8 cellular contexts compared by ENCODE assay signal in the genomic region with DNA sequence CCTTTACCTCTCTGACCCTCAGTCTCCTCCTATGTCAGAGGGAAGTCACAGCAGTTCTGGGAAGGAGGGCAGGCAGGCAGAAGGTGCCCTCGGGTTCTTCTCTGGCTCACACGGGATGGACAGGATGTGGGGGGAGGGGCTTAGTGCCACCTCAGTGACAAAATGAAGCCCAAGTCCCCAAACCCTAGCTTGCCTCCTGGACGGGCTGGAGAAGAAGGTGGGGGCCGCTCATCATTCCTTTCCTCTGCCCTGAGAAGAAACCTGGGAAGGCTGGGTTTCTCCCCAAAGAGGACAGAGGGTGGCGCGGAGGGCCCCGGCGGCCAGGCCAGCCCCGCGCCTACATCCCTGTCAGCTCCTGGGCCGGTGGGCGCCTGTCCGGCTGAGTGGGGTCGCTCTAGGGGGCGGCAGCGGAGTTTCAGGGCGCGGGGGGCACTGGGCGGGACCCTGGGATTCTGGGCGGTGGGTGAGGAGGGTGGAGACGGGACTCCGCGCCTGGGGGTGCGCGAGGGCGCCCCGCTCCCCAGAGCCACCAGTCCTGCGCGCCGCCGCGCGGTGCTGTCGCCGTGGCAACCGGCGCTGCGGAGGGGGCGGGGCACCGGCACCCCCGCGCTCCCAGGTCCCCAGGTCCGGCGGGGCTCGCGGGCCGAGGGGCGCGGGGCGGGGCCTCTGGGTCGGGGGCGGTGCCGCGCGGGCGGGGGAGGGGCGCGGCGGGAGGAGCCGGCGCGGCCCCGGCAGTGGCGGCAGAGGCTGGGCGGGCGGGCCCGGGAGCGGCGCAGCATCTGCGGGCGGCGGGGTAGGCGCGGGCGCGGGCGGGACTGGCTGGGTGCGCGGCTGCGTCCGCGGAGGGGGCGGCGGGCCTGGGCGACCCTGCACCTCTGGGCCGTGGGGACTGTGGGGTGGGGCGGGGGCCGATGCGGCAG. TPM values are rescaled to one million over a fixed set of nuclear protein-coding genes. Genes with fewer than 3 reads are reported as not detected.
A peak's percentile ranks its signal among the peaks of the same experiment; 100 is the strongest.
DNase-seq lines count a peak whose midpoint lies in the region; ATAC-seq, FAIRE-seq and TF ChIP-seq lines count a peak whose summit lies in the region.

TMEM121 (plus strand) TSS at position 723 of the 920 bp plus-strand sequence. CDS start 2,252 bp downstream, outside the sequence.

- H3K4me1 ChIP-seq in HUES6 (ENCODE audit: control insufficient read depth, insufficient read depth, low read length) = peaks cover 4% of the 10 kb centered on the region; the same call in 1 of the 2 replicates
- peaks cover 5% of the 10 kb centered on the region for H3K4me1 ChIP-seq in osteoblast (ENCODE audit: insufficient read depth, low read length)

- peak; percentile 76 for DNase-seq in AG08396 (ENCODE audit: low spot score)
- no peak for DNase-seq in activated T-helper 1 cell treated with anti-CD3 and anti-CD28 coated beads, Interleukin-12 subunit alpha, Interleukin-12 subunit beta, Interleukin-2, Interleukin-4 antibody, amounts not matched to agents 30 ng/mL and 10 ng/mL and 1 ng/mL, durations not matched to agents 14 hours and 24 hours and 36 hours (ENCODE audit: low spot score)
- DNase-seq in foreskin melanocyte = peak; percentile 13
- DNase-seq in osteoblast (ENCODE audit: insufficient read length, low spot score, missing footprints) = peak; percentile 94
- DNase-seq in cerebellar nuclear complex (lab: John Stamatoyannopoulos, UW) = no peak
- no peak for DNase-seq in HTR-8/SVneo (ENCODE audit: insufficient read length, low spot score)

- FAIRE-seq in HTR-8/SVneo (lab: Jason Lieb, UNC) = no peak

- no peaks in the 10 kb centered on the region for H3K36me3 Mint-ChIP-seq in activated T-helper 1 cell treated with anti-CD3 and anti-CD28 coated beads, Interleukin-12 subunit alpha, Interleukin-12 subunit beta, Interleukin-2, Interleukin-4 antibody, amounts not matched to agents 30 ng/mL and 10 ng/mL and 1 ng/mL, durations not matched to agents 14 hours and 24 hours and 36 hours (ENCODE audit: low read depth)

- no peak for TF ChIP-seq CTCF in osteoblast (IDR thresholded peaks at IDR 0.05; ENCODE audit: extremely low read depth, low read depth, low read length)

- intact Hi-C loops in activated T-helper 1 cell treated with anti-CD3 and anti-CD28 coated beads, Interleukin-12 subunit alpha, Interleukin-12 subunit beta, Interleukin-2, Interleukin-4 antibody, amounts not matched to agents 30 ng/mL and 10 ng/mL and 1 ng/mL, durations not matched to agents 14 hours and 24 hours and 36 hours (cut with micrococcal nuclease) = loop anchor here (10.0 kb wide), 1 partner anchor 321 kb away; no protein-coding TSS in a partner anchor

- peak within 1 kb of the TSS; percentile 72 for H2AFZ ChIP-seq in osteoblast (ENCODE audit: low read length)

- peaks cover 28% of the 10 kb centered on the region for H3K27me3 Mint-ChIP-seq in activated T-helper 1 cell treated with anti-CD3 and anti-CD28 coated beads, Interleukin-12 subunit alpha, Interleukin-12 subunit beta, Interleukin-2, Interleukin-4 antibody, amounts not matched to agents 30 ng/mL and 10 ng/mL and 1 ng/mL, durations not matched to agents 14 hours and 24 hours and 36 hours (ENCODE audit: insufficient read depth)

- H3K36me3 ChIP-seq in HUES6 (ENCODE audit: control insufficient read depth, insufficient read depth, low read length) = no peaks in the 10 kb centered on the region
- no peaks in the 10 kb centered on the region for H3K36me3 ChIP-seq in osteoblast (ENCODE audit: insufficient read depth, low read length)

- peak within 1 kb of the TSS; percentile 55 for H3K27ac Mint-ChIP-seq in activated T-helper 1 cell treated with anti-CD3 and anti-CD28 coated beads, Interleukin-12 subunit alpha, Interleukin-12 subunit beta, Interleukin-2, Interleukin-4 antibody, amounts not matched to agents 30 ng/mL and 10 ng/mL and 1 ng/mL, durations not matched to agents 14 hours and 24 hours and 36 hours

- H3K4me2 ChIP-seq in osteoblast (ENCODE audit: insufficient read depth, low read length) = peak within 1 kb of the TSS; percentile 79

- H3K4me1 Mint-ChIP-seq in activated T-helper 1 cell treated with anti-CD3 and anti-CD28 coated beads, Interleukin-12 subunit alpha, Interleukin-12 subunit beta, Interleukin-2, Interleukin-4 antibody, amounts not matched to agents 30 ng/mL and 10 ng/mL and 1 ng/mL, durations not matched to agents 14 hours and 24 hours and 36 hours (ENCODE audit: low read depth) = no peaks in the 10 kb centered on the region

- ATAC-seq in GM21737 (IDR thresholded peaks at IDR 0.05; ENCODE audit: unreplicated experiment) = no peak

- no peaks in the 10 kb centered on the region for H3K9me3 Mint-ChIP-seq in activated T-helper 1 cell treated with anti-CD3 and anti-CD28 coated beads, Interleukin-12 subunit alpha, Interleukin-12 subunit beta, Interleukin-2, Interleukin-4 antibody, amounts not matched to agents 30 ng/mL and 10 ng/mL and 1 ng/mL, durations not matched to agents 14 hours and 24 hours and 36 hours

- H3K27ac ChIP-seq in HUES6 (ENCODE audit: low read depth, low read length) = no peak within 1 kb of the TSS
- no peak within 1 kb of the TSS for H3K27ac ChIP-seq in osteoblast (ENCODE audit: low read depth, low read length)

- H3K9me3 ChIP-seq in HUES6 (ENCODE audit: control insufficient read depth, insufficient read depth, low read depth, low read length) (peaks cover 8% of the 10 kb centered on the region; the same call in 1 of the 2 replicates), osteoblast (ENCODE audit: low read depth, low read length) (no peaks in the 10 kb centered on the region)

- H3K27me3 ChIP-seq in HUES6 (ENCODE audit: control insufficient read depth, insufficient read depth, low read length) (peaks cover 52% of the 10 kb centered on the region), osteoblast (ENCODE audit: insufficient read depth, low read length) (peaks cover 6% of the 10 kb centered on the region)

- H3K79me2 ChIP-seq in osteoblast (ENCODE audit: insufficient read depth, low read length) = no peaks in the 10 kb centered on the region

- no peaks in the 10 kb centered on the region for H4K20me1 ChIP-seq in osteoblast (ENCODE audit: insufficient read depth, low read length)

- H3K4me3 ChIP-seq in HUES6 (ENCODE audit: low read depth, low read length) (peak within 1 kb of the TSS; percentile 61), osteoblast (ENCODE audit: insufficient read depth, low read length) (peak within 1 kb of the TSS; percentile 77)

- H3K9ac ChIP-seq in HUES6 (ENCODE audit: low read length) = peak within 1 kb of the TSS; percentile 58

- peak within 1 kb of the TSS; percentile 77 for H3K4me3 Mint-ChIP-seq in activated T-helper 1 cell treated with anti-CD3 and anti-CD28 coated beads, Interleukin-12 subunit alpha, Interleukin-12 subunit beta, Interleukin-2, Interleukin-4 antibody, amounts not matched to agents 30 ng/mL and 10 ng/mL and 1 ng/mL, durations not matched to agents 14 hours and 24 hours and 36 hours

RNA-seq across cellular contexts. Expression of gene TMEM121, which starts in this region (rescaled TPM):
- 9.9 and 11.7 TPM in 2 replicates for total RNA-seq in activated T-helper 1 cell treated with anti-CD3 and anti-CD28 coated beads, Interleukin-12 subunit alpha, Interleukin-12 subunit beta, Interleukin-2, Interleukin-4 antibody, amounts not matched to agents 30 ng/mL and 10 ng/mL and 1 ng/mL, durations not matched to agents 14 hours and 24 hours and 36 hours
- 1.8 and 2.7 TPM in 2 replicates for total RNA-seq in osteoblast

Comparison
In these comparisons a context has a peak if more than half of its experiments do, and no peak if none do; other contexts are left out.
1. DNase-seq: peak in AG08396 (single experiment), foreskin melanocyte (single experiment) and osteoblast (single experiment); none in activated T-helper 1 cell treated with anti-CD3 and anti-CD28 coated beads, Interleukin-12 subunit alpha, Interleukin-12 subunit beta, Interleukin-2, Interleukin-4 antibody, amounts not matched to agents 30 ng/mL and 10 ng/mL and 1 ng/mL, durations not matched to agents 14 hours and 24 hours and 36 hours (single experiment), cerebellar nuclear complex (0 of 2) and HTR-8/SVneo (single experiment).